Comparison of ENCODE assay signal across 13 cellular contexts in genomic region chr16:48247311-48247710, GRCh38. TPM values are rescaled to one million over a fixed set of nuclear protein-coding genes. Genes with fewer than 3 reads are reported as not detected.
A peak's percentile ranks its signal among the peaks of the same experiment; 100 is the strongest.
DNase-seq lines count a peak whose midpoint lies in the region; ATAC-seq and TF ChIP-seq lines count a peak whose summit lies in the region.
"Had no signal": no experiment of that assay in that cellular context is flagged by ENCODE, and none has a peak within 500 bp of the region (broad histone marks: within the 10 kb centered on the region; RNA-seq: fewer than 3 reads in every experiment).

ABCC11 (minus strand) TSS chr16:48247539; CDS start chr16:48231921, 15,618 bp downstream.

- peak within 1 kb of the TSS; percentile 87 for H3K4me3 ChIP-seq in CD4-positive, CD25-positive, alpha-beta regulatory T cell (ENCODE audit: low read depth, low read length)
- H3K4me3 ChIP-seq in LNCaP clone FGC (ENCODE audit: low read depth, low read length) (peak within 1 kb of the TSS; percentile 81), breast epithelium (peak within 1 kb of the TSS in 2 of 3 donors; percentile 87 to 90)

- H3K27me3 Mint-ChIP-seq in CD4-positive, CD25-positive, alpha-beta regulatory T cell = no peaks in the 10 kb centered on the region
- H3K27me3 Mint-ChIP-seq in naive thymus-derived CD8-positive, alpha-beta T cell = no peaks in the 10 kb centered on the region

- H3K4me1 Mint-ChIP-seq in CD4-positive, CD25-positive, alpha-beta regulatory T cell = peaks cover 30 to 78% (median 56%) of the 10 kb centered on the region in 4 donors
- H3K4me1 Mint-ChIP-seq in naive thymus-derived CD8-positive, alpha-beta T cell = peaks cover 25 to 71% (median 57%) of the 10 kb centered on the region in 4 donors

- peak within 1 kb of the TSS; percentile 11 to 96 (median 84) for H3K4me3 Mint-ChIP-seq in CD4-positive, CD25-positive, alpha-beta regulatory T cell
- peak within 1 kb of the TSS in 9 of 10 donors; percentile 61 to 97 (median 92) for H3K4me3 Mint-ChIP-seq in naive thymus-derived CD8-positive, alpha-beta T cell
- H3K4me3 Mint-ChIP-seq: activated naive CD4-positive, alpha-beta T cell treated with anti-CD3 and anti-CD28 coated beads for 36 hours had no signal

- POLR2A ChIA-PET in naive thymus-derived CD8-positive, alpha-beta T cell (lab: Charles Lee) = interaction anchor here (0.6 kb wide), 1 partner anchor 1259 kb away, joined by 5 read pairs; no protein-coding TSS in a partner anchor

- H3K4me1 ChIP-seq in CD4-positive, CD25-positive, alpha-beta regulatory T cell (ENCODE audit: control insufficient read depth, insufficient read depth, low read length, poor library complexity, severe bottlenecking) = peaks cover 46% of the 10 kb centered on the region
- H3K4me1 ChIP-seq in breast epithelium = peaks cover 0 to 20% of the 10 kb centered on the region in 2 donors

- H3K36me3 Mint-ChIP-seq in CD4-positive, CD25-positive, alpha-beta regulatory T cell = no peaks in the 10 kb centered on the region
- H3K36me3 Mint-ChIP-seq in naive thymus-derived CD8-positive, alpha-beta T cell = peaks cover 0 to 17% (median 0%) of the 10 kb centered on the region in 3 donors

- no peak for ATAC-seq in CD4-positive, CD25-positive, alpha-beta regulatory T cell (ENCODE audit: low read depth in 2 of 2)
- ATAC-seq in naive thymus-derived CD8-positive, alpha-beta T cell = no peak
- ATAC-seq in HG03159 (IDR thresholded peaks at IDR 0.05; ENCODE audit: unreplicated experiment) (no peak), HG02938 (IDR thresholded peaks at IDR 0.05; ENCODE audit: unreplicated experiment) (no peak), HG03571 (IDR thresholded peaks at IDR 0.05; ENCODE audit: unreplicated experiment) (no peak)
- ATAC-seq: K562 had no signal

- H3K36me3 ChIP-seq in CD4-positive, CD25-positive, alpha-beta regulatory T cell (ENCODE audit: control insufficient read depth, insufficient read depth, low read length) = peaks cover 4% of the 10 kb centered on the region
- no peaks in the 10 kb centered on the region for H3K36me3 ChIP-seq in breast epithelium

- intact Hi-C loops in breast epithelium (cut with DNase I; ENCODE audit: low total_unique reads) = loop anchor here (10.0 kb wide), 1 partner anchor 533 kb away; no protein-coding TSS in a partner anchor

- H3K27ac ChIP-seq in CD4-positive, CD25-positive, alpha-beta regulatory T cell (ENCODE audit: insufficient read depth, low read length, poor library complexity, severe bottlenecking) = no peak within 1 kb of the TSS
- peak within 1 kb of the TSS; percentile 51 to 95 for H3K27ac ChIP-seq in breast epithelium
- H3K27ac ChIP-seq: C4-2B had no signal

- TF ChIP-seq POLR2A in breast epithelium (IDR thresholded peaks at IDR 0.05) = no peak

- H3K9me3 Mint-ChIP-seq in CD4-positive, CD25-positive, alpha-beta regulatory T cell = peaks cover 0 to 1% (median 0%) of the 10 kb centered on the region in 7 donors
- H3K9me3 Mint-ChIP-seq in naive thymus-derived CD8-positive, alpha-beta T cell = no peaks in the 10 kb centered on the region
- H3K9me3 Mint-ChIP-seq: activated naive CD4-positive, alpha-beta T cell treated with anti-CD3 and anti-CD28 coated beads for 36 hours had no signal

- TF ChIP-seq CTCF in LNCaP clone FGC (IDR thresholded peaks at IDR 0.05; ENCODE audit: control insufficient read depth, extremely low read depth, insufficient read depth) = no peak
- no peak for TF ChIP-seq CTCF in breast epithelium (IDR thresholded peaks at IDR 0.05)

- no peaks in the 10 kb centered on the region for H3K27me3 ChIP-seq in CD4-positive, CD25-positive, alpha-beta regulatory T cell (ENCODE audit: control insufficient read depth, insufficient read depth, low read length)
- H3K27me3 ChIP-seq in breast epithelium = no peaks in the 10 kb centered on the region

- no peaks in the 10 kb centered on the region for H3K9me3 ChIP-seq in CD4-positive, CD25-positive, alpha-beta regulatory T cell (ENCODE audit: control insufficient read depth in 2 of 2, low read length in 2 of 2)
- no peaks in the 10 kb centered on the region for H3K9me3 ChIP-seq in breast epithelium

- peak within 1 kb of the TSS in 2 of 3 donors; percentile 49 to 98 for H3K27ac Mint-ChIP-seq in CD4-positive, CD25-positive, alpha-beta regulatory T cell
- H3K27ac Mint-ChIP-seq in naive thymus-derived CD8-positive, alpha-beta T cell = peak within 1 kb of the TSS in 8 of 10 donors; percentile 32 to 83 (median 52)
- H3K27ac Mint-ChIP-seq: activated naive CD4-positive, alpha-beta T cell treated with anti-CD3 and anti-CD28 coated beads for 36 hours had no signal

- DNase-seq in CD4-positive, CD25-positive, alpha-beta regulatory T cell = no peak
- no peak for DNase-seq in LNCaP clone FGC (ENCODE audit: low read depth)
- DNase-seq in breast epithelium (ENCODE audit: low spot score in 2 of 2) = no peak
- peak in 1 of 10 donors; percentile 5 for DNase-seq in naive thymus-derived CD8-positive, alpha-beta T cell
- DNase-seq in germinal center (ENCODE audit: low spot score) = no peak
- DNase-seq: activated naive CD4-positive, alpha-beta T cell treated with anti-CD3 and anti-CD28 coated beads for 36 hours; NCI-H187 treated with DMSO at 0.1 percent for 48 hours; NCI-H82 had no signal

RNA-seq across cellular contexts. Expression of gene ABCC11, which starts in this region (rescaled TPM):
- not detected for total RNA-seq in CD4-positive, CD25-positive, alpha-beta regulatory T cell
- polyA plus RNA-seq in CD4-positive, CD25-positive, alpha-beta regulatory T cell = under 1 TPM in 2 of 4 donors, not detected in 2; 0.13 to 0.30 TPM
- total RNA-seq in breast epithelium = 10 to 100 TPM in 1 of 3 donors, 1 to 10 TPM in 1, under 1 TPM in 1; 0.32 to 31.8 (median 5.4) TPM
- total RNA-seq in naive thymus-derived CD8-positive, alpha-beta T cell = under 1 TPM in 1 of 2 experiments, not detected in 1; 0.26 TPM
- polyA plus RNA-seq in naive thymus-derived CD8-positive, alpha-beta T cell = under 1 TPM in 1 of 3 donors, not detected in 2; 0.05 TPM
